ENCODE assay signal across 19 cellular contexts in the genomic region with DNA sequence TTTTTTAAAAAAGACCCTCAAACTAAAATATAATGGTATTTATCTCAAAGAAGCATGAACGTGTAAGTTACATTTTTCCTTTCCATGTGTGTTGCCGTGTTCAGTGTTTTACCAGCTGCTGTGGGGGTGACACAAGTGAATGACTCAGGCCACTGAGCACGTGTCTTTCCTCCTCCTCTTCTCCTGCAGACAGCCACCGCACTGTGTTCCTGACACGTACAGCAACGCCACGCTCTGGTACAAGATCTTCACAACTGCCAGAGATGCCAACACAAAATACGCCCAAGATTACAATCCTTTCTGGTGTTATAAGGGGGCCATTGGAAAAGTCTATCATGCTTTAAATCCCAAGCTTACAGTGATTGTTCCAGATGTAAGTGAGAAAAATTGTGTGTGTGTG. TPM values are rescaled to one million over a fixed set of nuclear protein-coding genes. Genes with fewer than 3 reads are reported as not detected.
DNase-seq lines count a peak whose midpoint lies in the region; ATAC-seq and FAIRE-seq lines count a peak whose summit lies in the region.
"Had no signal": no experiment of that assay in that cellular context is flagged by ENCODE, and none has a peak within 500 bp of the region (broad histone marks: within the 10 kb centered on the region; RNA-seq: fewer than 3 reads in every experiment).

No MANE protein-coding gene starts in this region.

- in situ Hi-C loops in GM23248 (cut with MboI), result no loop called here

- H3K4me3 Mint-ChIP-seq in activated T-helper 2 cell treated with anti-CD3 and anti-CD28 coated beads, Interferon-gamma antibody, Interleukin-2, Interleukin-4, amounts not matched to agents 10 μg/mL and 5 μg/mL and 100 μg/mL, durations not matched to agents 14 hours and 24 hours and 36 hours (ENCODE audit: low read depth), result no peak overlapping the region
- H3K4me3 Mint-ChIP-seq: activated naive CD4-positive, alpha-beta T cell treated with anti-CD3 and anti-CD28 coated beads for 36 hours; mesothelial cell of epicardium had no signal

- H3K79me2 ChIP-seq in GM23248 (ENCODE audit: insufficient read depth), result peaks cover 13% of the 10 kb centered on the region; the same call in 1 of the 2 replicates

- H3K27ac Mint-ChIP-seq in activated T-helper 2 cell treated with anti-CD3 and anti-CD28 coated beads, Interferon-gamma antibody, Interleukin-2, Interleukin-4, amounts not matched to agents 10 μg/mL and 5 μg/mL and 100 μg/mL, durations not matched to agents 14 hours and 24 hours and 36 hours, result no peak overlapping the region
- H3K27ac Mint-ChIP-seq: activated naive CD4-positive, alpha-beta T cell treated with anti-CD3 and anti-CD28 coated beads for 36 hours; mesothelial cell of epicardium had no signal

- H3K27me3 ChIP-seq in GM23248 (replicated peaks; ENCODE audit: insufficient read depth), result no peaks in the 10 kb centered on the region
- H3K27me3 ChIP-seq: heart left ventricle, ovary had no signal

- H3F3A ChIP-seq in GM23248 (ENCODE audit: insufficient read depth), result peaks cover 4% of the 10 kb centered on the region; the same call in 1 of the 2 replicates

- no peak overlapping the region for H2AFZ ChIP-seq in GM23248

- peaks cover 10% of the 10 kb centered on the region for H3K4me1 ChIP-seq in GM23248 (ENCODE audit: insufficient read depth)

- H3K4me1 Mint-ChIP-seq in activated T-helper 2 cell treated with anti-CD3 and anti-CD28 coated beads, Interferon-gamma antibody, Interleukin-2, Interleukin-4, amounts not matched to agents 10 μg/mL and 5 μg/mL and 100 μg/mL, durations not matched to agents 14 hours and 24 hours and 36 hours (ENCODE audit: low read depth), result no peaks in the 10 kb centered on the region
- H3K4me1 Mint-ChIP-seq: mesothelial cell of epicardium had no signal

- H3K27ac ChIP-seq in GM23248, result no peak overlapping the region
- H3K27ac ChIP-seq in angular gyrus (ENCODE audit: low read depth, low read length), result peak overlapping the region; percentile 74
- H3K27ac ChIP-seq: heart left ventricle, ovary had no signal

- no peak overlapping the region for H3K9ac ChIP-seq in GM23248

- no peaks in the 10 kb centered on the region for H3K9me2 ChIP-seq in GM23248 (ENCODE audit: insufficient read depth)

- H3K9me3 ChIP-seq in GM23248 (ENCODE audit: low read depth), result no peaks in the 10 kb centered on the region
- H3K9me3 ChIP-seq: Caco-2, heart left ventricle, ovary had no signal

- peaks cover 52% of the 10 kb centered on the region for H3K36me3 Mint-ChIP-seq in activated T-helper 2 cell treated with anti-CD3 and anti-CD28 coated beads, Interferon-gamma antibody, Interleukin-2, Interleukin-4, amounts not matched to agents 10 μg/mL and 5 μg/mL and 100 μg/mL, durations not matched to agents 14 hours and 24 hours and 36 hours (ENCODE audit: low read depth)

- H4K20me1 ChIP-seq in GM23248 (ENCODE audit: insufficient read depth), result no peaks in the 10 kb centered on the region

- H3K4me3 ChIP-seq in GM23248, result no peak overlapping the region
- H3K4me3 ChIP-seq: heart left ventricle, K562, ovary had no signal

- ATAC-seq in GM19035 (IDR thresholded peaks at IDR 0.05; ENCODE audit: unreplicated experiment), result no peak
- ATAC-seq: heart left ventricle, K562 had no signal

- peak; percentile 48 for DNase-seq in GM23248
- DNase-seq in frontal cortex (ENCODE audit: low spot score in 2 of 2), result peak; percentile 20 to 49
- peak; percentile 35 for DNase-seq in posterior vena cava (ENCODE audit: low spot score)
- no peak for DNase-seq in kidney tubule cell (ENCODE audit: low spot score)
- DNase-seq in activated T-helper 2 cell treated with anti-CD3 and anti-CD28 coated beads, Interferon-gamma antibody, Interleukin-2, Interleukin-4, amounts not matched to agents 10 μg/mL and 5 μg/mL and 100 μg/mL, durations not matched to agents 14 hours and 24 hours and 36 hours (ENCODE audit: low spot score), result no peak
- no peak for DNase-seq in NCI-H1694 treated with DMSO at 0.1 percent for 48 hours (lab: John Stamatoyannopoulos, UW)
- DNase-seq: activated CD8-positive, alpha-beta memory T cell treated with anti-CD3 and anti-CD28 coated beads, Interleukin-2, amount 50 U/mL, for 48 hours; activated naive CD4-positive, alpha-beta T cell treated with anti-CD3 and anti-CD28 coated beads for 36 hours; Caco-2; central memory CD4-positive, alpha-beta T cell; heart left ventricle; NCI-H226; ovary; SIG-M5 had no signal

- H3K4me2 ChIP-seq in GM23248 (ENCODE audit: unreplicated experiment), result no peak overlapping the region

- H3K9me3 Mint-ChIP-seq in activated T-helper 2 cell treated with anti-CD3 and anti-CD28 coated beads, Interferon-gamma antibody, Interleukin-2, Interleukin-4, amounts not matched to agents 10 μg/mL and 5 μg/mL and 100 μg/mL, durations not matched to agents 14 hours and 24 hours and 36 hours, result no peaks in the 10 kb centered on the region
- H3K9me3 Mint-ChIP-seq: activated naive CD4-positive, alpha-beta T cell treated with anti-CD3 and anti-CD28 coated beads for 36 hours; mesothelial cell of epicardium had no signal

- no peak for FAIRE-seq in frontal cortex (lab: Jason Lieb, UNC)
- FAIRE-seq: endometrium, K562 had no signal

- H3K36me3 ChIP-seq in GM23248 (ENCODE audit: low read depth), result peaks cover 26% of the 10 kb centered on the region
- H3K36me3 ChIP-seq: ovary had no signal

- WGBS in GM23248 (ENCODE audit: low coverage in 1 of 2, low lambda C conversion rate in 2 of 2, missing lambda C conversion rate in 2 of 2), 2 experiments, result 78 to 82% methylated on average over 8 of the region's 8 CpGs

- H3K27me3 Mint-ChIP-seq in activated T-helper 2 cell treated with anti-CD3 and anti-CD28 coated beads, Interferon-gamma antibody, Interleukin-2, Interleukin-4, amounts not matched to agents 10 μg/mL and 5 μg/mL and 100 μg/mL, durations not matched to agents 14 hours and 24 hours and 36 hours (ENCODE audit: low read depth), result no peaks in the 10 kb centered on the region

- intact Hi-C loops in posterior vena cava (cut with DNase I), result loop anchor here in 1 of 2 donors (1.0 kb wide), 1 partner anchor 43 kb away; no protein-coding TSS in a partner anchor
- intact Hi-C loops in activated T-helper 2 cell treated with anti-CD3 and anti-CD28 coated beads, Interferon-gamma antibody, Interleukin-2, Interleukin-4, amounts not matched to agents 10 μg/mL and 5 μg/mL and 100 μg/mL, durations not matched to agents 14 hours and 24 hours and 36 hours (cut with micrococcal nuclease), result no loop called here

RNA-seq across cellular contexts. Expression of gene TMEM248, which starts 29.7 kb away (rescaled TPM):
- 101 and 113 TPM in 2 replicates for total RNA-seq in GM23248 (2014; rRNA removed; shearing (Covaris generic))
- polyA plus RNA-seq in GM23248 (2016; fragmentation: Nextera tagmentation; extraction: Ambion mirVana), result 98.0 and 105 TPM in 2 replicates
- total RNA-seq in frontal cortex (46.9 TPM), posterior vena cava (10 to 100 TPM; 74.2 to 82.1 TPM)
- 82.2 and 83.6 TPM in 2 replicates for total RNA-seq in activated T-helper 2 cell treated with anti-CD3 and anti-CD28 coated beads, Interferon-gamma antibody, Interleukin-2, Interleukin-4, amounts not matched to agents 10 μg/mL and 5 μg/mL and 100 μg/mL, durations not matched to agents 14 hours and 24 hours and 36 hours

RNA-seq across cellular contexts. Expression of gene SBDS, which starts 44.6 kb away (rescaled TPM):
- total RNA-seq in GM23248 (2014; rRNA removed; shearing (Covaris generic)), result 143 and 151 TPM in 2 replicates
- polyA plus RNA-seq in GM23248 (2016; fragmentation: Nextera tagmentation; extraction: Ambion mirVana), result 241 and 244 TPM in 2 replicates
- 55.0 TPM for total RNA-seq in frontal cortex
- 100 to 1,000 TPM; 175 to 223 TPM for total RNA-seq in posterior vena cava
- 56.2 and 57.4 TPM in 2 replicates for total RNA-seq in activated T-helper 2 cell treated with anti-CD3 and anti-CD28 coated beads, Interferon-gamma antibody, Interleukin-2, Interleukin-4, amounts not matched to agents 10 μg/mL and 5 μg/mL and 100 μg/mL, durations not matched to agents 14 hours and 24 hours and 36 hours

RNA-seq across cellular contexts. Expression of gene TYW1, which starts 45.9 kb away (rescaled TPM):
- total RNA-seq in GM23248 (2014; rRNA removed; shearing (Covaris generic)), result 11.1 and 62.0 TPM in 2 replicates
- polyA plus RNA-seq in GM23248 (2016; fragmentation: Nextera tagmentation; extraction: Ambion mirVana), result 13.8 and 14.7 TPM in 2 replicates
- 14.3 TPM for total RNA-seq in frontal cortex
- 10 to 100 TPM in 1 of 2 donors, 1 to 10 TPM in 1; 9.4 to 11.5 TPM for total RNA-seq in posterior vena cava
- total RNA-seq in activated T-helper 2 cell treated with anti-CD3 and anti-CD28 coated beads, Interferon-gamma antibody, Interleukin-2, Interleukin-4, amounts not matched to agents 10 μg/mL and 5 μg/mL and 100 μg/mL, durations not matched to agents 14 hours and 24 hours and 36 hours, result 17.7 and 20.6 TPM in 2 replicates

Comparison
In these comparisons a context has a peak if more than half of its experiments do, and no peak if none do; other contexts are left out.
1. DNase-seq: peak in GM23248 (single experiment), frontal cortex (2 of 2) and posterior vena cava (single experiment); none in kidney tubule cell (single experiment), activated T-helper 2 cell treated with anti-CD3 and anti-CD28 coated beads, Interferon-gamma antibody, Interleukin-2, Interleukin-4, amounts not matched to agents 10 μg/mL and 5 μg/mL and 100 μg/mL, durations not matched to agents 14 hours and 24 hours and 36 hours (single experiment) and NCI-H1694 treated with DMSO at 0.1 percent for 48 hours (single experiment).